7 cellular contexts compared by ENCODE assay signal in genomic region chr4:103046416-103047290, GRCh38. TPM values are rescaled to one million over a fixed set of nuclear protein-coding genes. Genes with fewer than 3 reads are reported as not detected.
DNase-seq lines count a peak whose midpoint lies in the region; ATAC-seq, FAIRE-seq and TF ChIP-seq lines count a peak whose summit lies in the region.

No MANE protein-coding gene starts in this region.

- peak; percentile 48 for DNase-seq in GM03348 (ENCODE audit: low spot score)
- DNase-seq in SK-N-DZ (ENCODE audit: low spot score), result peak; percentile 29
- DNase-seq in body of pancreas, result peak; percentile 25 to 40 (median 38)
- DNase-seq in kidney, result no peak
- peak; percentile 29 for DNase-seq in stimulated activated CD8-positive, alpha-beta memory T cell treated with anti-CD3 and anti-CD28 coated beads, Interleukin-4, amount 100 ng/mL, for 48 hours

- no peak overlapping the region for H3K4me3 ChIP-seq in body of pancreas
- no peak overlapping the region for H3K4me3 ChIP-seq in kidney (ENCODE audit: low read length in 2 of 2)

- WGBS in body of pancreas, 2 donors, result 30 to 32% methylated on average over 5 of the region's 5 CpGs

- H3K27me3 ChIP-seq in body of pancreas, result no peaks in the 10 kb centered on the region

- TF ChIP-seq POLR2A in body of pancreas (IDR thresholded peaks at IDR 0.05), result no peak

- no peaks in the 10 kb centered on the region for H3K36me3 ChIP-seq in body of pancreas (replicated peaks in 1 of 2; ENCODE audit: insufficient read depth in 1 of 2, low read depth in 2 of 2)
- H3K36me3 ChIP-seq in kidney (ENCODE audit: control insufficient read depth in 1 of 2, insufficient read depth in 2 of 2, low read length in 2 of 2), result no peaks in the 10 kb centered on the region

- no peaks in the 10 kb centered on the region for H3K4me1 ChIP-seq in body of pancreas
- H3K4me1 ChIP-seq in kidney (ENCODE audit: control insufficient read depth in 1 of 2, insufficient read depth in 1 of 2, low read depth in 1 of 2, low read length in 2 of 2), result no peaks in the 10 kb centered on the region

- TF ChIP-seq CTCF in body of pancreas (IDR thresholded peaks at IDR 0.05) (peak; percentile 30 to 69 (median 59)), kidney (IDR thresholded peaks at IDR 0.05; ENCODE audit: borderline replicate concordance, extremely low read depth, insufficient read depth) (peak; percentile 58)

- H3K9ac ChIP-seq in kidney (ENCODE audit: low read length in 2 of 2), result no peak overlapping the region

- H3K9me3 ChIP-seq in body of pancreas (no peaks in the 10 kb centered on the region), kidney (ENCODE audit: control insufficient read depth in 1 of 2, low read length in 2 of 2) (no peaks in the 10 kb centered on the region)

- ATAC-seq in GM19467 (IDR thresholded peaks at IDR 0.05; ENCODE audit: unreplicated experiment) (peak; percentile 87), HG03457 (IDR thresholded peaks at IDR 0.05; ENCODE audit: unreplicated experiment) (peak; percentile 95), body of pancreas (peak; percentile 81)

- intact Hi-C loops in body of pancreas (cut with DNase I) (no loop called here), kidney (cut with DNase I) (no loop called here)

- FAIRE-seq in kidney (lab: Jason Lieb, UNC), result peak; percentile 76

- H3K27ac ChIP-seq in body of pancreas (no peak overlapping the region), kidney (ENCODE audit: low read depth in 2 of 2, low read length in 2 of 2) (no peak overlapping the region)

RNA-seq across cellular contexts. Expression of gene SLC9B1, which starts 27.1 kb away (rescaled TPM):
- 1.5 TPM in 1 of 2 replicates, not detected in the other for polyA plus RNA-seq in SK-N-DZ (2014; cell fraction: cytosol; rRNA removed)
- polyA plus RNA-seq in SK-N-DZ (2014; cell fraction: nucleus; rRNA removed), result 0.25 and 0.56 TPM in 2 replicates
- total RNA-seq in body of pancreas, result not detected
- 1.8 TPM for total RNA-seq in kidney
- 0.52 TPM for polyA plus RNA-seq in kidney (ENCODE audit: insufficient read depth, low read depth, low replicate concordance)

RNA-seq across cellular contexts. Expression of gene SLC9B2, which starts 29.9 kb away (rescaled TPM):
- polyA plus RNA-seq in SK-N-DZ (2014; cell fraction: cytosol; rRNA removed), result 22.4 and 26.4 TPM in 2 replicates
- polyA plus RNA-seq in SK-N-DZ (2014; cell fraction: nucleus; rRNA removed), result 7.9 and 11.0 TPM in 2 replicates
- total RNA-seq in body of pancreas, result 10 to 100 TPM; 10.1 to 14.8 TPM
- total RNA-seq in kidney, result 6.0 TPM
- 0.80 TPM for polyA plus RNA-seq in kidney (ENCODE audit: insufficient read depth, low read depth, low replicate concordance)

RNA-seq across cellular contexts. Expression of gene BDH2, which starts 53.0 kb away (rescaled TPM):
- 84.1 and 92.8 TPM in 2 replicates for polyA plus RNA-seq in SK-N-DZ (2014; cell fraction: cytosol; rRNA removed)
- polyA plus RNA-seq in SK-N-DZ (2014; cell fraction: nucleus; rRNA removed), result 133 and 166 TPM in 2 replicates
- total RNA-seq in body of pancreas (10 to 100 TPM; 25.4 to 40.2 TPM), kidney (104 TPM)
- 473 TPM for polyA plus RNA-seq in kidney (ENCODE audit: insufficient read depth, low read depth, low replicate concordance)
